1 cellular context compared by ENCODE assay signal in genomic region chr3:150495563-150496168, GRCh38.
TF ChIP-seq lines count a peak whose summit lies in the region.

No MANE protein-coding gene starts in this region.

TF ChIP-seq in HCT116, 20 proteins besides CTCF, POLR2A, EP300 and RAD21 (continued from another document):
- TF ChIP-seq EZH2phosphoT487 (IDR thresholded peaks at IDR 0.05; ENCODE audit: borderline replicate concordance) = no peak
